Comparison of ENCODE assay signal across 18 cellular contexts in the genomic region with DNA sequence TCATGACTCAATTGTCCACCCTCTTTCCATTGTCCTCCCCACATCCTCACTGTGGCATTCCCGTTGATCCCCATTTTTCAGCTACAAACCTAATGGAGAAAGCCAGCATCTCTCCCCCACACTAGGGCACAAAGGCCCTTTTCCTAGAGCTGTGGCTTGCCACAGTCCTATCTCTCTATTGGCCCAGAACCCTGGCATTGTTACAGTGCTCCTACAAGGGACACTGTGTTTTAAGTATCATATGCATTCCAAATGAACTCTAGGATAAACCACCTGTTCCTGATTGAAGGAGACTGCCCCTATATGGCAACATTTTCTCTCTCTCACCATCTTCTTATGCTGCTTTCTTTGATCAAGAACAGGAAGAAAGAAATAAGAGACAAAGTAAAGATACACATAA.
DNase-seq lines count a peak whose midpoint lies in the region; ATAC-seq and TF ChIP-seq lines count a peak whose summit lies in the region.
"Had no signal": no experiment of that assay in that cellular context is flagged by ENCODE, and none has a peak within 500 bp of the region (broad histone marks: within the 10 kb centered on the region; RNA-seq: fewer than 3 reads in every experiment).

No MANE protein-coding gene starts in this region.

- no peak overlapping the region for H3K4me3 Mint-ChIP-seq in activated CD4-positive, alpha-beta T cell treated with anti-CD3 and anti-CD28 coated beads for 36 hours
- no peak overlapping the region for H3K4me3 Mint-ChIP-seq in activated naive CD8-positive, alpha-beta T cell treated with anti-CD3 and anti-CD28 coated beads, Interleukin-2, amount 10 ng/mL, durations not matched to agents 7 days and 5 days
- H3K4me3 Mint-ChIP-seq: HFFc6 had no signal

- H3K4me1 Mint-ChIP-seq in activated CD4-positive, alpha-beta T cell treated with anti-CD3 and anti-CD28 coated beads for 36 hours: peaks cover 50% of the 10 kb centered on the region
- H3K4me1 Mint-ChIP-seq in activated naive CD8-positive, alpha-beta T cell treated with anti-CD3 and anti-CD28 coated beads, Interleukin-2, amount 10 ng/mL, durations not matched to agents 7 days and 5 days: peaks cover 42% of the 10 kb centered on the region

- H3K4me2 ChIP-seq in smooth muscle cell: no peak overlapping the region

- 68% methylated on average over 1 of the region's 1 CpG for WGBS in smooth muscle cell (ENCODE audit: low lambda C conversion rate)

- CTCF ChIA-PET in activated CD4-positive, alpha-beta T cell treated with anti-CD3 and anti-CD28 coated beads for 36 hours (lab: Charles Lee): interaction anchor here (1.2 to 1.9 kb wide), 4 partner anchors 9 to 28 kb away, joined by 3 to 6 read pairs (median 3); no protein-coding TSS in a partner anchor
- CTCF ChIA-PET in HEK293 (lab: Yijun Ruan, JAX): interaction anchor here (0.6 kb wide), 1 partner anchor 144 kb away, joined by 3 read pairs; no protein-coding TSS in a partner anchor

- TF ChIP-seq CTCF in HEK293 (tag by site-specific recombination; IDR thresholded peaks at IDR 0.05) (no peak), smooth muscle cell (IDR thresholded peaks at IDR 0.05; ENCODE audit: borderline replicate concordance, insufficient read depth, poor library complexity, severe bottlenecking) (no peak)

- H3K4me1 ChIP-seq in HEK293 (ENCODE audit: control insufficient read depth, insufficient read depth, low read length) (peaks cover 8% of the 10 kb centered on the region), smooth muscle cell (ENCODE audit: low read depth) (no peaks in the 10 kb centered on the region)

- no peaks in the 10 kb centered on the region for H4K20me1 ChIP-seq in smooth muscle cell (ENCODE audit: low read depth)

- H3K27ac Mint-ChIP-seq in activated CD4-positive, alpha-beta T cell treated with anti-CD3 and anti-CD28 coated beads for 36 hours: peak overlapping the region; percentile 1
- peak overlapping the region; percentile 8 for H3K27ac Mint-ChIP-seq in activated naive CD8-positive, alpha-beta T cell treated with anti-CD3 and anti-CD28 coated beads, Interleukin-2, amount 10 ng/mL, durations not matched to agents 7 days and 5 days
- H3K27ac Mint-ChIP-seq: HFFc6 had no signal

- H3K79me2 ChIP-seq in smooth muscle cell (ENCODE audit: low read depth): no peaks in the 10 kb centered on the region

- H3K4me3 ChIP-seq in HEK293 (ENCODE audit: low read depth, low read length): no peak overlapping the region
- H3K4me3 ChIP-seq in smooth muscle cell: no peak overlapping the region

- no peak for DNase-seq in activated CD4-positive, alpha-beta T cell treated with anti-CD3 and anti-CD28 coated beads for 36 hours
- no peak for DNase-seq in activated CD4-positive, alpha-beta T cell treated with anti-CD3 and anti-CD28 coated beads, Interleukin-2, amount 50 U/mL, for 48 hours
- DNase-seq in activated naive CD8-positive, alpha-beta T cell treated with anti-CD3 and anti-CD28 coated beads, Interleukin-2, amount 10 ng/mL, durations not matched to agents 7 days and 5 days: no peak
- peak in 10 of 49 donors; percentile 2 to 21 (median 4) for DNase-seq in substantia nigra (lab: John Stamatoyannopoulos, UW)
- no peak for DNase-seq in smooth muscle cell (lab: John Stamatoyannopoulos, UW; ENCODE audit: unreplicated experiment)
- DNase-seq: GF-D8, HFFc6, KBM-7, NCI-H1417 treated with DMSO at 0.1 percent for 48 hours, NCI-H2029, NCI-H2171, NCI-H446, NCI-H69, SHP77 treated with DMSO at 0.1 percent for 48 hours had no signal

- H3K9me3 ChIP-seq in HEK293 (ENCODE audit: control insufficient read depth, insufficient read depth, low read depth, low read length) (no peaks in the 10 kb centered on the region), smooth muscle cell (replicated peaks; ENCODE audit: low read depth) (no peaks in the 10 kb centered on the region)

- no peaks in the 10 kb centered on the region for H3K27me3 ChIP-seq in smooth muscle cell (ENCODE audit: low read depth)

- H2AFZ ChIP-seq in smooth muscle cell (ENCODE audit: low read depth): no peak overlapping the region

- ATAC-seq in activated CD4-positive, alpha-beta T cell treated with anti-CD3 and anti-CD28 coated beads for 36 hours: no peak
- ATAC-seq in activated naive CD8-positive, alpha-beta T cell treated with anti-CD3 and anti-CD28 coated beads, Interleukin-2, amount 10 ng/mL, durations not matched to agents 7 days and 5 days (ENCODE audit: low read depth): no peak
- no peak for ATAC-seq in GM19324 (IDR thresholded peaks at IDR 0.05; ENCODE audit: low FRiP score, unreplicated experiment)
- ATAC-seq in GM18873 (IDR thresholded peaks at IDR 0.05; ENCODE audit: low FRiP score, unreplicated experiment): no peak

- no peak overlapping the region for H3K9ac ChIP-seq in smooth muscle cell (ENCODE audit: low read depth)

- H3K36me3 Mint-ChIP-seq in activated CD4-positive, alpha-beta T cell treated with anti-CD3 and anti-CD28 coated beads for 36 hours (ENCODE audit: low read depth): peaks cover 2% of the 10 kb centered on the region
- H3K36me3 Mint-ChIP-seq in activated naive CD8-positive, alpha-beta T cell treated with anti-CD3 and anti-CD28 coated beads, Interleukin-2, amount 10 ng/mL, durations not matched to agents 7 days and 5 days: peaks cover 19% of the 10 kb centered on the region

- H3K36me3 ChIP-seq in HEK293 (ENCODE audit: control insufficient read depth in 2 of 2, insufficient read depth in 1 of 2, low read length in 2 of 2): no peaks in the 10 kb centered on the region
- no peaks in the 10 kb centered on the region for H3K36me3 ChIP-seq in smooth muscle cell (ENCODE audit: low read depth)

- intact Hi-C loops in activated CD4-positive, alpha-beta T cell treated with anti-CD3 and anti-CD28 coated beads for 36 hours (cut with DNase I, micrococcal nuclease): no loop called here

- H3K27ac ChIP-seq in HEK293 (ENCODE audit: extremely low read depth, low read depth, low read length) (no peak overlapping the region), substantia nigra (ENCODE audit: low read depth, low read length, poor library complexity, severe bottlenecking) (peak overlapping the region; percentile 13), smooth muscle cell (ENCODE audit: low read depth) (no peak overlapping the region)
- H3K27ac ChIP-seq: 22Rv1 had no signal

- POLR2A ChIA-PET in activated CD4-positive, alpha-beta T cell treated with anti-CD3 and anti-CD28 coated beads for 36 hours (lab: Charles Lee): interaction anchor here (0.6 kb wide), 1 partner anchor 213 kb away, joined by 3 read pairs; the partner anchor contains the start of gene MAP2K5
- POLR2A ChIA-PET in HEK293 (lab: Yijun Ruan, JAX): no interaction called here
- POLR2A ChIA-PET in activated naive CD8-positive, alpha-beta T cell treated with anti-CD3 and anti-CD28 coated beads, Interleukin-2, amount 10 ng/mL, durations not matched to agents 7 days and 5 days (lab: Charles Lee): interaction anchor here (0.7 kb wide), 1 partner anchor 213 kb away, joined by 3 read pairs; the partner anchor contains the start of gene MAP2K5

- H3K27me3 Mint-ChIP-seq in activated CD4-positive, alpha-beta T cell treated with anti-CD3 and anti-CD28 coated beads for 36 hours: no peaks in the 10 kb centered on the region
- H3K27me3 Mint-ChIP-seq in activated naive CD8-positive, alpha-beta T cell treated with anti-CD3 and anti-CD28 coated beads, Interleukin-2, amount 10 ng/mL, durations not matched to agents 7 days and 5 days: no peaks in the 10 kb centered on the region

- no peaks in the 10 kb centered on the region for H3F3A ChIP-seq in smooth muscle cell (ENCODE audit: low read depth)

- H3K9me3 Mint-ChIP-seq in activated CD4-positive, alpha-beta T cell treated with anti-CD3 and anti-CD28 coated beads for 36 hours (ENCODE audit: low read depth): no peaks in the 10 kb centered on the region
- H3K9me3 Mint-ChIP-seq in activated naive CD8-positive, alpha-beta T cell treated with anti-CD3 and anti-CD28 coated beads, Interleukin-2, amount 10 ng/mL, durations not matched to agents 7 days and 5 days: peaks cover 1% of the 10 kb centered on the region
- H3K9me3 Mint-ChIP-seq: HFFc6 had no signal

TF ChIP-seq in HEK293, 187 proteins besides CTCF, POLR2A, EP300 and RAD21:
- TF ChIP-seq ZBTB20 (tag by site-specific recombination; IDR thresholded peaks at IDR 0.05) (peak; percentile 55; the same call in 1 of the 2 replicates), ZNF843 (tag by site-specific recombination; IDR thresholded peaks at IDR 0.05) (no peak), SCRT2 (tag by site-specific recombination; IDR thresholded peaks at IDR 0.05) (peak; percentile 41; the same call in 1 of the 2 replicates)
TF ChIP-seq in HEK293: peak in this region for 2.
